In genomic region chr17:17848311-17848710, GRCh38 we compare ENCODE assay signal across 13 cellular contexts. TPM values are rescaled to one million over a fixed set of nuclear protein-coding genes. Genes with fewer than 3 reads are reported as not detected.
A peak's percentile ranks its signal among the peaks of the same experiment; 100 is the strongest.
DNase-seq lines count a peak whose midpoint lies in the region; ATAC-seq and TF ChIP-seq lines count a peak whose summit lies in the region.
"Had no signal": no experiment of that assay in that cellular context is flagged by ENCODE, and none has a peak within 500 bp of the region (broad histone marks: within the 10 kb centered on the region; RNA-seq: fewer than 3 reads in every experiment).

No MANE protein-coding gene starts in this region.

- H3K4me1 Mint-ChIP-seq in activated CD4-positive, alpha-beta T cell treated with anti-CD3 and anti-CD28 coated beads for 36 hours, result peaks cover 58% of the 10 kb centered on the region
- H3K4me1 Mint-ChIP-seq in T-cell (peaks cover 64 to 67% (median 65%) of the 10 kb centered on the region in 3 donors), endothelial cell (ENCODE audit: unreplicated experiment) (peaks cover 14% of the 10 kb centered on the region)
- H3K4me1 Mint-ChIP-seq in stimulated activated naive CD8-positive, alpha-beta T cell treated with anti-CD3 and anti-CD28 coated beads, Interleukin-15, Interleukin-2, amounts not matched to agents 100 ng/mL and 50 ng/mL, for 24 hours (ENCODE audit: low read depth), result peaks cover 64% of the 10 kb centered on the region

- peaks cover 6% of the 10 kb centered on the region for H3K36me3 Mint-ChIP-seq in activated CD4-positive, alpha-beta T cell treated with anti-CD3 and anti-CD28 coated beads for 36 hours (ENCODE audit: low read depth)
- H3K36me3 Mint-ChIP-seq in T-cell (peaks cover 5% of the 10 kb centered on the region), endothelial cell (ENCODE audit: low read depth, unreplicated experiment) (no peaks in the 10 kb centered on the region)
- H3K36me3 Mint-ChIP-seq in stimulated activated naive CD8-positive, alpha-beta T cell treated with anti-CD3 and anti-CD28 coated beads, Interleukin-15, Interleukin-2, amounts not matched to agents 100 ng/mL and 50 ng/mL, for 24 hours (ENCODE audit: low read depth), result no peaks in the 10 kb centered on the region

- H3K4me3 ChIP-seq in esophagus muscularis mucosa, result no peak overlapping the region
- H3K4me3 ChIP-seq: cardiac muscle cell, PC-9 had no signal

- WGBS in esophagus muscularis mucosa, result 92% methylated on average over 6 of the region's 8 CpGs

- no peak overlapping the region for H3K4me3 Mint-ChIP-seq in activated CD4-positive, alpha-beta T cell treated with anti-CD3 and anti-CD28 coated beads for 36 hours
- H3K4me3 Mint-ChIP-seq in T-cell (peak overlapping the region in 1 of 3 donors; percentile 76), endothelial cell (ENCODE audit: unreplicated experiment) (no peak overlapping the region)
- no peak overlapping the region for H3K4me3 Mint-ChIP-seq in stimulated activated naive CD8-positive, alpha-beta T cell treated with anti-CD3 and anti-CD28 coated beads, Interleukin-15, Interleukin-2, amounts not matched to agents 100 ng/mL and 50 ng/mL, for 24 hours
- H3K4me3 Mint-ChIP-seq: HFFc6 had no signal

- TF ChIP-seq CTCF in esophagus muscularis mucosa (IDR thresholded peaks at IDR 0.05) (no peak), endothelial cell (IDR thresholded peaks at IDR 0.05; ENCODE audit: unreplicated experiment) (no peak)

- in situ Hi-C loops in KBM-7 (cut with MboI; ENCODE audit: low pct_unique_long_range_greater_than_20kb, low sequenced_read_pairs), result no loop called here

- intact Hi-C loops in activated CD4-positive, alpha-beta T cell treated with anti-CD3 and anti-CD28 coated beads for 36 hours (cut with DNase I, micrococcal nuclease), result no loop called here
- intact Hi-C loops in esophagus muscularis mucosa (cut with DNase I), result no loop called here

- H3K27ac ChIP-seq in esophagus muscularis mucosa (replicated peaks in 1 of 4), result peak overlapping the region in 3 of 4 donors; percentile 72 to 84 (median 75)
- H3K27ac ChIP-seq: cardiac muscle cell, PC-9 had no signal

- peaks cover 33 to 49% (median 41%) of the 10 kb centered on the region in 4 donors for H3K4me1 ChIP-seq in esophagus muscularis mucosa

- H3K27me3 Mint-ChIP-seq in activated CD4-positive, alpha-beta T cell treated with anti-CD3 and anti-CD28 coated beads for 36 hours, result no peaks in the 10 kb centered on the region
- no peaks in the 10 kb centered on the region for H3K27me3 Mint-ChIP-seq in T-cell
- no peaks in the 10 kb centered on the region for H3K27me3 Mint-ChIP-seq in stimulated activated naive CD8-positive, alpha-beta T cell treated with anti-CD3 and anti-CD28 coated beads, Interleukin-15, Interleukin-2, amounts not matched to agents 100 ng/mL and 50 ng/mL, for 24 hours
- H3K27me3 Mint-ChIP-seq in endothelial cell (ENCODE audit: unreplicated experiment), result peaks cover 11% of the 10 kb centered on the region

- DNase-seq in activated CD4-positive, alpha-beta T cell treated with anti-CD3 and anti-CD28 coated beads for 36 hours, result no peak
- DNase-seq in activated CD4-positive, alpha-beta T cell treated with anti-CD3 and anti-CD28 coated beads, Interleukin-2, amount 50 U/mL, for 4 hours, result no peak
- DNase-seq in T-cell (no peak), esophagus muscularis mucosa (ENCODE audit: extremely low spot score) (no peak), KBM-7 (no peak), endothelial cell (ENCODE audit: low spot score) (no peak)
- DNase-seq: DMS79 treated with DMSO at 0.1 percent for 48 hours; HFFc6; PC-9; stimulated activated CD4-positive, alpha-beta T cell treated with anti-CD3 and anti-CD28 coated beads, Interleukin-1b, Interleukin-23, amount 100 ng/mL, for 48 hours had no signal

- no peaks in the 10 kb centered on the region for H3K27me3 ChIP-seq in esophagus muscularis mucosa
- H3K27me3 ChIP-seq: cardiac muscle cell had no signal

- H3K27ac Mint-ChIP-seq in activated CD4-positive, alpha-beta T cell treated with anti-CD3 and anti-CD28 coated beads for 36 hours, result peak overlapping the region; percentile 95
- H3K27ac Mint-ChIP-seq in T-cell (peak overlapping the region; percentile 97), endothelial cell (ENCODE audit: unreplicated experiment) (no peak overlapping the region)
- H3K27ac Mint-ChIP-seq in stimulated activated naive CD8-positive, alpha-beta T cell treated with anti-CD3 and anti-CD28 coated beads, Interleukin-15, Interleukin-2, amounts not matched to agents 100 ng/mL and 50 ng/mL, for 24 hours, result peak overlapping the region; percentile 23
- H3K27ac Mint-ChIP-seq: HFFc6 had no signal

- TF ChIP-seq POLR2A in esophagus muscularis mucosa (IDR thresholded peaks at IDR 0.05; ENCODE audit: low read depth), result no peak

- no peak for ATAC-seq in activated CD4-positive, alpha-beta T cell treated with anti-CD3 and anti-CD28 coated beads for 36 hours
- no peak for ATAC-seq in T-cell (replicated peaks in 1 of 4)
- no peak for ATAC-seq in GM21390 (IDR thresholded peaks at IDR 0.05; ENCODE audit: unreplicated experiment)

- TF ChIP-seq EP300 in esophagus muscularis mucosa (IDR thresholded peaks at IDR 0.05), result no peak

- CTCF ChIA-PET in activated CD4-positive, alpha-beta T cell treated with anti-CD3 and anti-CD28 coated beads for 36 hours (lab: Charles Lee), result interaction anchor here (0.7 to 2.7 kb wide), 8 partner anchors 10 to 168 kb away, joined by 3 to 16 read pairs (median 4); partner anchors contain the start of gene SREBF1
- CTCF ChIA-PET in T-cell (lab: Charles Lee), result interaction anchor here in 1 of 2 donors (1.9 kb wide), 1 partner anchor 12 kb away, joined by 16 read pairs; the partner anchor contains the start of gene SREBF1

- H3K36me3 ChIP-seq in esophagus muscularis mucosa, result peaks cover 0 to 36% (median 20%) of the 10 kb centered on the region in 4 donors
- H3K36me3 ChIP-seq: cardiac muscle cell had no signal

- POLR2A ChIA-PET in activated CD4-positive, alpha-beta T cell treated with anti-CD3 and anti-CD28 coated beads for 36 hours (lab: Charles Lee), result interaction anchor here (2.1 to 3.4 kb wide), 3 partner anchors 8 to 12 kb away, joined by 13 to 31 read pairs (median 25); partner anchors contain the start of gene SREBF1
- POLR2A ChIA-PET in T-cell (lab: Charles Lee), result interaction anchor here (0.6 to 3.2 kb wide), 4 partner anchors 12 to 165 kb away, joined by 3 to 25 read pairs (median 4); partner anchors contain the start of gene SREBF1 (in 2 of the 2)

- H3K9me3 Mint-ChIP-seq in activated CD4-positive, alpha-beta T cell treated with anti-CD3 and anti-CD28 coated beads for 36 hours (ENCODE audit: low read depth), result no peaks in the 10 kb centered on the region
- no peaks in the 10 kb centered on the region for H3K9me3 Mint-ChIP-seq in T-cell
- H3K9me3 Mint-ChIP-seq in stimulated activated naive CD8-positive, alpha-beta T cell treated with anti-CD3 and anti-CD28 coated beads, Interleukin-15, Interleukin-2, amounts not matched to agents 100 ng/mL and 50 ng/mL, for 24 hours, result no peaks in the 10 kb centered on the region
- no peaks in the 10 kb centered on the region for H3K9me3 Mint-ChIP-seq in endothelial cell (ENCODE audit: unreplicated experiment)
- H3K9me3 Mint-ChIP-seq: HFFc6 had no signal

- H3K9me3 ChIP-seq in esophagus muscularis mucosa, result no peaks in the 10 kb centered on the region

RNA-seq across cellular contexts. Expression of gene SREBF1, which starts 11.5 kb away (rescaled TPM):
- total RNA-seq in activated CD4-positive, alpha-beta T cell treated with anti-CD3 and anti-CD28 coated beads for 36 hours, result 10 to 100 TPM; 87.6 to 97.2 TPM
- total RNA-seq in T-cell (100 to 1,000 TPM in 2 of 5 donors, 10 to 100 TPM in 3; 24.6 to 279 (median 38.9) TPM), esophagus muscularis mucosa (10 to 100 TPM; 28.1 to 62.6 (median 39.7) TPM), endothelial cell (ENCODE audit: unreplicated experiment) (146 TPM)
